Comparison of ENCODE assay signal across 7 cellular contexts in the genomic region with DNA sequence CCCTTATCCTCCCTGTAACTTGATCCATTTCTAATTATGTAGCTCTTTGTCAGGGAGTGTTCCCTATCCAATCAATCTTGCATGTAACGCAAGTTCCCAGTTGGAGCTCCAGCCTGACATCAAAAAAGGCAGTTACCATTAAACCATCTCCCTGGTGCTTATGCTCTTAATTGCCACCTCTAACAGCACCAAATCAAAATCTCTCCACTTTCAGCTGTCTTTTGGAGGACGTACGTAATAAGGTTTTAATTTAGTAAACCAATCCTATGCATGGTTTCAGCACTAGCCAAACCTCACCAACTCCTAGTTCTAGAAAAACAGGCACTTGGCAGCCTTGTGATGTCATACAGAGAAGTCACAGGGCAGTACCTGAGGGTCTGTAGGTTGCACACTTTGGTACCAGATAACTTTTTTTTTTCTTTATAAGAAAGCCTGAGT. TPM values are rescaled to one million over a fixed set of nuclear protein-coding genes. Genes with fewer than 3 reads are reported as not detected.
DNase-seq lines count a peak whose midpoint lies in the region; ATAC-seq, FAIRE-seq and TF ChIP-seq lines count a peak whose summit lies in the region.
"Not testable (repeated sequence)": the region's sequence is repeated elsewhere in the genome, so short reads cannot be mapped to it uniquely, and the experiment has no call there.

No MANE protein-coding gene starts in this region.

- H3K9me3 Mint-ChIP-seq in activated naive CD8-positive, alpha-beta T cell treated with anti-CD3 and anti-CD28 coated beads, Interleukin-2, amount 10 ng/mL, durations not matched to agents 7 days and 5 days = not testable (repeated sequence)

- H3K27ac ChIP-seq in HUES48 (ENCODE audit: low read depth, low read length) (peak overlapping the region; percentile 32), VCaP (peak overlapping the region; percentile 34; the same call in 1 of the 2 replicates), mesodermal cell (ENCODE audit: low read depth, low read length, severe bottlenecking) (peak overlapping the region; percentile 18), smooth muscle cell (ENCODE audit: low read depth) (peak overlapping the region; percentile 29)
- H3K27ac ChIP-seq in endothelial cell of umbilical vein (ENCODE audit: insufficient read depth, low read depth, low read length) = not testable (repeated sequence)

- H3K9me3 ChIP-seq in HUES48 (ENCODE audit: control insufficient read depth, insufficient read depth, low read length); endothelial cell of umbilical vein (replicated peaks; ENCODE audit: control insufficient read depth, insufficient read depth, low read length); mesodermal cell (ENCODE audit: control insufficient read depth, low read length); smooth muscle cell (replicated peaks; ENCODE audit: low read depth): not testable (repeated sequence)

- H4K20me1 ChIP-seq in endothelial cell of umbilical vein (replicated peaks; ENCODE audit: control insufficient read depth, extremely low read depth, insufficient read depth, low read length) = not testable (repeated sequence)
- peaks cover 74% of the 10 kb centered on the region for H4K20me1 ChIP-seq in smooth muscle cell (ENCODE audit: low read depth)

- H3K4me3 ChIP-seq in HUES48 (ENCODE audit: low read depth, low read length); endothelial cell of umbilical vein (replicated peaks in 1 of 3; ENCODE audit: insufficient read depth in 1 of 3, low read depth in 1 of 3, low read length in 3 of 3); mesodermal cell (ENCODE audit: extremely low read depth, insufficient read depth, low read length, poor library complexity, severe bottlenecking); smooth muscle cell: not testable (repeated sequence)

- not testable (repeated sequence) for ATAC-seq in activated naive CD8-positive, alpha-beta T cell treated with anti-CD3 and anti-CD28 coated beads, Interleukin-2, amount 10 ng/mL, durations not matched to agents 7 days and 5 days (ENCODE audit: low read depth)

- FAIRE-seq in endothelial cell of umbilical vein (lab: Jason Lieb, UNC) = not testable (repeated sequence)

- H3K27me3 Mint-ChIP-seq in activated naive CD8-positive, alpha-beta T cell treated with anti-CD3 and anti-CD28 coated beads, Interleukin-2, amount 10 ng/mL, durations not matched to agents 7 days and 5 days = not testable (repeated sequence)

- peaks cover 29% of the 10 kb centered on the region for H3K4me1 Mint-ChIP-seq in activated naive CD8-positive, alpha-beta T cell treated with anti-CD3 and anti-CD28 coated beads, Interleukin-2, amount 10 ng/mL, durations not matched to agents 7 days and 5 days

- H3K9ac ChIP-seq in HUES48 (ENCODE audit: low read depth, low read length); endothelial cell of umbilical vein (replicated peaks; ENCODE audit: extremely low read depth, insufficient read depth, low read length); smooth muscle cell (ENCODE audit: low read depth): not testable (repeated sequence)

- not testable (repeated sequence) for BruUV-seq in endothelial cell of umbilical vein (replicated peaks; lab: Mats Ljungman, UMichigan)

- H3K27ac Mint-ChIP-seq in activated naive CD8-positive, alpha-beta T cell treated with anti-CD3 and anti-CD28 coated beads, Interleukin-2, amount 10 ng/mL, durations not matched to agents 7 days and 5 days = peak overlapping the region; percentile 50

- TF ChIP-seq CTCF in VCaP (conservative IDR thresholded peaks at IDR 0.05); endothelial cell of umbilical vein (IDR thresholded peaks at IDR 0.05; ENCODE audit: extremely low read depth in 1 of 2, insufficient read depth in 1 of 2, low read depth in 1 of 2, low read length in 2 of 2); smooth muscle cell (IDR thresholded peaks at IDR 0.05; ENCODE audit: borderline replicate concordance, insufficient read depth, poor library complexity, severe bottlenecking): not testable (repeated sequence)

- H3K4me1 ChIP-seq in HUES48 (ENCODE audit: control insufficient read depth, insufficient read depth, low read length) = peaks cover 14% of the 10 kb centered on the region; the same call in 1 of the 2 replicates
- peaks cover 21% of the 10 kb centered on the region for H3K4me1 ChIP-seq in endothelial cell of umbilical vein (ENCODE audit: control insufficient read depth, extremely low read depth, insufficient read depth, low read length)
- H3K4me1 ChIP-seq in mesodermal cell (ENCODE audit: control insufficient read depth, insufficient read depth, low read length, poor library complexity, severe bottlenecking) = peaks cover 15% of the 10 kb centered on the region
- peaks cover 21% of the 10 kb centered on the region for H3K4me1 ChIP-seq in smooth muscle cell (ENCODE audit: low read depth)

- POLR2A ChIA-PET in activated naive CD8-positive, alpha-beta T cell treated with anti-CD3 and anti-CD28 coated beads, Interleukin-2, amount 10 ng/mL, durations not matched to agents 7 days and 5 days (lab: Charles Lee) = interaction anchor here (0.8 to 8.2 kb wide), 5 partner anchors 16 to 123 kb away, joined by 3 to 113 read pairs (median 4); partner anchors contain the start of genes RNF181 and SH2D6
- POLR2A ChIA-PET in endothelial cell of umbilical vein (lab: Charles Lee) = interaction anchor here (0.6 kb wide), 1 partner anchor 9 kb away, joined by 3 read pairs; no protein-coding TSS in a partner anchor

- intact Hi-C loops in endothelial cell of umbilical vein (cut with micrococcal nuclease) = not testable (repeated sequence)

- H3K27me3 ChIP-seq in HUES48 (ENCODE audit: control insufficient read depth, insufficient read depth, low read length); endothelial cell of umbilical vein (ENCODE audit: control insufficient read depth in 2 of 2, insufficient read depth in 2 of 2, low read length in 2 of 2); smooth muscle cell (ENCODE audit: low read depth): not testable (repeated sequence)

- H3K4me3 Mint-ChIP-seq in activated naive CD8-positive, alpha-beta T cell treated with anti-CD3 and anti-CD28 coated beads, Interleukin-2, amount 10 ng/mL, durations not matched to agents 7 days and 5 days = not testable (repeated sequence)

- H3K79me2 ChIP-seq in endothelial cell of umbilical vein (ENCODE audit: control insufficient read depth, insufficient read depth, low read length) = peaks cover 40% of the 10 kb centered on the region
- peaks cover 40% of the 10 kb centered on the region for H3K79me2 ChIP-seq in smooth muscle cell (ENCODE audit: low read depth)

- H2AFZ ChIP-seq in endothelial cell of umbilical vein (ENCODE audit: low read depth, low read length); smooth muscle cell (ENCODE audit: low read depth): not testable (repeated sequence)

- CTCF ChIA-PET in endothelial cell of umbilical vein (lab: Charles Lee) = interaction anchor here (0.8 to 1.0 kb wide), 3 partner anchors 122 to 125 kb away, joined by 3 to 5 read pairs (median 3); no protein-coding TSS in a partner anchor

- H3K9me1 ChIP-seq in endothelial cell of umbilical vein (replicated peaks; ENCODE audit: control insufficient read depth, extremely low read depth, insufficient read depth, low read length) = not testable (repeated sequence)

- WGBS in mesodermal cell (ENCODE audit: insufficient coverage in 2 of 2), 2 experiments = 95% methylated on average over 3 of the region's 3 CpGs; no CpG with 5 or more reads in 1 of the 2 experiments
- 94% methylated on average over 3 of the region's 3 CpGs for WGBS in smooth muscle cell (ENCODE audit: low lambda C conversion rate)

- peak; percentile 41 for DNase-seq in NCI-H2107 treated with DMSO at 0.1 percent for 48 hours (lab: John Stamatoyannopoulos, UW; ENCODE audit: unreplicated experiment)
- DNase-seq in activated naive CD8-positive, alpha-beta T cell treated with anti-CD3 and anti-CD28 coated beads, Interleukin-2, amount 10 ng/mL, durations not matched to agents 7 days and 5 days; endothelial cell of umbilical vein (ENCODE audit: low read depth, low spot score); smooth muscle cell (lab: John Stamatoyannopoulos, UW; ENCODE audit: unreplicated experiment): not testable (repeated sequence)

- peak; percentile 42 for TF ChIP-seq POLR2A in endothelial cell of umbilical vein (IDR thresholded peaks at IDR 0.05; ENCODE audit: low read depth, low read length)

- H3K36me3 Mint-ChIP-seq in activated naive CD8-positive, alpha-beta T cell treated with anti-CD3 and anti-CD28 coated beads, Interleukin-2, amount 10 ng/mL, durations not matched to agents 7 days and 5 days = peaks cover 47% of the 10 kb centered on the region

- H3K36me3 ChIP-seq in HUES48 (ENCODE audit: control insufficient read depth, insufficient read depth, low read length) (peaks cover 63% of the 10 kb centered on the region), endothelial cell of umbilical vein (ENCODE audit: control insufficient read depth in 2 of 2, extremely low read depth in 1 of 2, insufficient read depth in 2 of 2, low read length in 2 of 2) (peaks cover 25 to 37% of the 10 kb centered on the region in 2 experiments), mesodermal cell (ENCODE audit: control insufficient read depth, insufficient read depth, low read length) (peaks cover 91% of the 10 kb centered on the region), smooth muscle cell (ENCODE audit: low read depth) (peaks cover 19% of the 10 kb centered on the region)

- H3F3A ChIP-seq in smooth muscle cell (ENCODE audit: low read depth) = peaks cover 71% of the 10 kb centered on the region

- dilution Hi-C loops in endothelial cell of umbilical vein (cut with MboI; ENCODE audit: extremely low pct_ligation_motif_present, low sequenced_read_pairs) = not testable (repeated sequence)

- not testable (repeated sequence) for H3K4me2 ChIP-seq in endothelial cell of umbilical vein (ENCODE audit: insufficient read depth, low read length); smooth muscle cell

RNA-seq across cellular contexts. Expression of gene MAT2A, which starts 5.3 kb away (rescaled TPM):
- 100 to 1,000 TPM; 218 to 222 TPM for total RNA-seq in activated naive CD8-positive, alpha-beta T cell treated with anti-CD3 and anti-CD28 coated beads, Interleukin-2, amount 10 ng/mL, durations not matched to agents 7 days and 5 days
- total RNA-seq in endothelial cell of umbilical vein (236 and 257 TPM in 2 replicates), smooth muscle cell (93.8 and 108 TPM in 2 replicates)
- polyA plus RNA-seq in endothelial cell of umbilical vein (151 and 172 TPM in 2 replicates), smooth muscle cell (108 and 126 TPM in 2 replicates)
- polyA plus RNA-seq in endothelial cell of umbilical vein (2011; cell fraction: cytosol; rRNA removed) = 116 and 136 TPM in 2 replicates
- polyA plus RNA-seq in endothelial cell of umbilical vein (2011; cell fraction: nucleus; rRNA removed) = 623 and 766 TPM in 2 replicates
- polyA plus RNA-seq in endothelial cell of umbilical vein (2012) = 223 and 272 TPM in 2 replicates
- 335 and 379 TPM in 2 replicates for polyA minus RNA-seq in endothelial cell of umbilical vein
- polyA minus RNA-seq in endothelial cell of umbilical vein (2011; cell fraction: cytosol; rRNA and poly(A)+ RNA removed) = 333 TPM
- polyA minus RNA-seq in endothelial cell of umbilical vein (2011; cell fraction: nucleus; rRNA and poly(A)+ RNA removed) = 297 and 352 TPM in 2 replicates
- polyA plus RNA-seq in mesodermal cell (2013, experiment 1 of 2) = 94.6 TPM
- 94.5 TPM for polyA plus RNA-seq in mesodermal cell (2013, experiment 2 of 2)

RNA-seq across cellular contexts. Expression of gene GGCX, which starts 17.0 kb away (rescaled TPM):
- total RNA-seq in activated naive CD8-positive, alpha-beta T cell treated with anti-CD3 and anti-CD28 coated beads, Interleukin-2, amount 10 ng/mL, durations not matched to agents 7 days and 5 days = 10 to 100 TPM; 24.8 to 26.8 TPM
- total RNA-seq in endothelial cell of umbilical vein = 44.5 and 48.0 TPM in 2 replicates
- 58.9 and 62.7 TPM in 2 replicates for polyA plus RNA-seq in endothelial cell of umbilical vein
- polyA plus RNA-seq in endothelial cell of umbilical vein (2011; cell fraction: cytosol; rRNA removed) = 44.7 and 47.0 TPM in 2 replicates
- polyA plus RNA-seq in endothelial cell of umbilical vein (2011; cell fraction: nucleus; rRNA removed) = 48.2 and 60.0 TPM in 2 replicates
- 44.4 and 45.2 TPM in 2 replicates for polyA plus RNA-seq in endothelial cell of umbilical vein (2012)
- 112 and 122 TPM in 2 replicates for polyA minus RNA-seq in endothelial cell of umbilical vein
- polyA minus RNA-seq in endothelial cell of umbilical vein (2011; cell fraction: cytosol; rRNA and poly(A)+ RNA removed) = 15.7 TPM
- polyA minus RNA-seq in endothelial cell of umbilical vein (2011; cell fraction: nucleus; rRNA and poly(A)+ RNA removed) = 33.9 and 40.7 TPM in 2 replicates
- polyA plus RNA-seq in mesodermal cell (2013, experiment 1 of 2) = 51.1 TPM
- polyA plus RNA-seq in mesodermal cell (2013, experiment 2 of 2) = 39.2 TPM
- total RNA-seq in smooth muscle cell = 44.0 and 83.2 TPM in 2 replicates
- polyA plus RNA-seq in smooth muscle cell = 33.2 and 44.5 TPM in 2 replicates

RNA-seq across cellular contexts. Expression of gene VAMP8, which starts 33.1 kb away (rescaled TPM):
- total RNA-seq in activated naive CD8-positive, alpha-beta T cell treated with anti-CD3 and anti-CD28 coated beads, Interleukin-2, amount 10 ng/mL, durations not matched to agents 7 days and 5 days = 100 to 1,000 TPM; 128 to 135 TPM
- total RNA-seq in endothelial cell of umbilical vein (35.8 and 39.0 TPM in 2 replicates), smooth muscle cell (9.4 and 15.1 TPM in 2 replicates)
- polyA plus RNA-seq in endothelial cell of umbilical vein (68.7 and 73.1 TPM in 2 replicates), smooth muscle cell (17.5 and 72.9 TPM in 2 replicates)
- 66.7 and 80.9 TPM in 2 replicates for polyA plus RNA-seq in endothelial cell of umbilical vein (2011; cell fraction: cytosol; rRNA removed)
- 26.9 and 29.2 TPM in 2 replicates for polyA plus RNA-seq in endothelial cell of umbilical vein (2011; cell fraction: nucleus; rRNA removed)
- 94.8 and 116 TPM in 2 replicates for polyA plus RNA-seq in endothelial cell of umbilical vein (2012)
- polyA minus RNA-seq in endothelial cell of umbilical vein = 17.4 and 21.2 TPM in 2 replicates
- polyA minus RNA-seq in endothelial cell of umbilical vein (2011; cell fraction: cytosol; rRNA and poly(A)+ RNA removed) = 23.2 TPM
- polyA minus RNA-seq in endothelial cell of umbilical vein (2011; cell fraction: nucleus; rRNA and poly(A)+ RNA removed) = 3.8 and 4.4 TPM in 2 replicates
- polyA plus RNA-seq in mesodermal cell (2013, experiment 1 of 2) = 30.9 TPM
- 23.9 TPM for polyA plus RNA-seq in mesodermal cell (2013, experiment 2 of 2)

RNA-seq across cellular contexts. Expression of gene VAMP5, which starts 40.0 kb away (rescaled TPM):
- 10 to 100 TPM; 66.7 to 70.8 TPM for total RNA-seq in activated naive CD8-positive, alpha-beta T cell treated with anti-CD3 and anti-CD28 coated beads, Interleukin-2, amount 10 ng/mL, durations not matched to agents 7 days and 5 days
- total RNA-seq in endothelial cell of umbilical vein (164 and 186 TPM in 2 replicates), smooth muscle cell (5.0 and 6.6 TPM in 2 replicates)
- polyA plus RNA-seq in endothelial cell of umbilical vein (624 and 648 TPM in 2 replicates), smooth muscle cell (35.0 and 35.9 TPM in 2 replicates)
- polyA plus RNA-seq in endothelial cell of umbilical vein (2011; cell fraction: cytosol; rRNA removed) = 398 and 453 TPM in 2 replicates
- 96.0 and 112 TPM in 2 replicates for polyA plus RNA-seq in endothelial cell of umbilical vein (2011; cell fraction: nucleus; rRNA removed)
- polyA plus RNA-seq in endothelial cell of umbilical vein (2012) = 305 and 367 TPM in 2 replicates
- polyA minus RNA-seq in endothelial cell of umbilical vein = 96.5 and 104 TPM in 2 replicates
- polyA minus RNA-seq in endothelial cell of umbilical vein (2011; cell fraction: cytosol; rRNA and poly(A)+ RNA removed) = not detected
- polyA minus RNA-seq in endothelial cell of umbilical vein (2011; cell fraction: nucleus; rRNA and poly(A)+ RNA removed) = 9.9 and 13.3 TPM in 2 replicates
- polyA plus RNA-seq in mesodermal cell (2013, experiment 1 of 2) = 34.5 TPM
- polyA plus RNA-seq in mesodermal cell (2013, experiment 2 of 2) = 25.4 TPM

RNA-seq across cellular contexts. Expression of gene RNF181, which starts 51.3 kb away (rescaled TPM):
- 10 to 100 TPM; 96.4 to 97.4 TPM for total RNA-seq in activated naive CD8-positive, alpha-beta T cell treated with anti-CD3 and anti-CD28 coated beads, Interleukin-2, amount 10 ng/mL, durations not matched to agents 7 days and 5 days
- total RNA-seq in endothelial cell of umbilical vein = 133 and 142 TPM in 2 replicates
- 629 and 643 TPM in 2 replicates for polyA plus RNA-seq in endothelial cell of umbilical vein
- 503 and 603 TPM in 2 replicates for polyA plus RNA-seq in endothelial cell of umbilical vein (2011; cell fraction: cytosol; rRNA removed)
- 227 and 271 TPM in 2 replicates for polyA plus RNA-seq in endothelial cell of umbilical vein (2011; cell fraction: nucleus; rRNA removed)
- 260 and 265 TPM in 2 replicates for polyA plus RNA-seq in endothelial cell of umbilical vein (2012)
- polyA minus RNA-seq in endothelial cell of umbilical vein = 205 and 256 TPM in 2 replicates
- polyA minus RNA-seq in endothelial cell of umbilical vein (2011; cell fraction: cytosol; rRNA and poly(A)+ RNA removed) = 27.7 TPM
- polyA minus RNA-seq in endothelial cell of umbilical vein (2011; cell fraction: nucleus; rRNA and poly(A)+ RNA removed) = 51.5 and 60.1 TPM in 2 replicates
- polyA plus RNA-seq in mesodermal cell (2013, experiment 1 of 2) = 178 TPM
- polyA plus RNA-seq in mesodermal cell (2013, experiment 2 of 2) = 144 TPM
- 167 and 195 TPM in 2 replicates for total RNA-seq in smooth muscle cell
- 316 and 328 TPM in 2 replicates for polyA plus RNA-seq in smooth muscle cell
